9 cellular contexts compared by ENCODE assay signal in the genomic region with DNA sequence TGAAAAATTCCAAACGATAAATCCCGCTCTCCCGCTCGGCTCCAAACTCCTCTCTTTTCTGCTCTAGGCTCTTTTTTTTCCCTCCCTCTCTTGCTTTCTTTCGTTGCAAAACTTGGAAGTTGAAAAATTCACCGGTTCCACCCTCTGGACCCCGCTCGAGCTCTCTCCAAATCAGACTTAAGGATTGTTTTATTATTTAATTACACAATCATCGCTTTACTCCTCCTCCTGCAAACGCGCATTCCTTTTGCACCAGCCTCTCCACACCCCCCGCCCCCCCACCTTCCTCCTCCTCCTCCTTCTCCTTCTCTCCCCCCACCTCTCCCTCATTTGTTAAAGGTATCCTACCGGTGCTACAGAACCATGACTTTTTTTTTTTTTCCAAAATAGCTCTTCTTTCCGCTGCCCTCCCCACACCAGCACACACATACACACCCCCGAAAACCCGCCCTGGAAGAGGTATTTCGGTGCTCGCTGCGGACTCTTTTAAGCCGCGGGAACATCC. TPM values are rescaled to one million over a fixed set of nuclear protein-coding genes. Genes with fewer than 3 reads are reported as not detected.
DNase-seq lines count a peak whose midpoint lies in the region; ATAC-seq and TF ChIP-seq lines count a peak whose summit lies in the region.
"Had no signal": no experiment of that assay in that cellular context is flagged by ENCODE, and none has a peak within 500 bp of the region (broad histone marks: within the 10 kb centered on the region; RNA-seq: fewer than 3 reads in every experiment).

No MANE protein-coding gene starts in this region.

- TF ChIP-seq POLR2A in tibial nerve (IDR thresholded peaks at IDR 0.05): peak in 1 of 2 donors; percentile 56

- H3K27me3 ChIP-seq in tibial nerve: no peaks in the 10 kb centered on the region

- DNase-seq in NCI-H1417 (lab: John Stamatoyannopoulos, UW) (peak; percentile 55 to 88 (median 85)), NCI-H1417 treated with DMSO at 0.1 percent for 48 hours (lab: John Stamatoyannopoulos, UW) (no peak), T-helper 17 cell (no peak), epithelial cell of esophagus (ENCODE audit: low read depth) (peak; percentile 96), tibial nerve (ENCODE audit: low spot score in 2 of 2) (peak; percentile 62 to 77)

- H3K27ac ChIP-seq in mesodermal cell (ENCODE audit: low read depth, low read length, severe bottlenecking) (no peak overlapping the region), tibial nerve (peak overlapping the region; percentile 94 to 98 (median 95))

- peaks cover 36% of the 10 kb centered on the region for H3K27me3 Mint-ChIP-seq in T-helper 17 cell

- TF ChIP-seq RAD21 in Ishikawa (IDR thresholded peaks at IDR 0.05; ENCODE audit: low read depth): no peak

- H3K9me3 ChIP-seq in T-helper 17 cell (ENCODE audit: control insufficient read depth, low read length, poor library complexity, severe bottlenecking) (no peaks in the 10 kb centered on the region), mesodermal cell (ENCODE audit: control insufficient read depth, low read length) (no peaks in the 10 kb centered on the region), tibial nerve (no peaks in the 10 kb centered on the region)

- 0% methylated on average over 10 to 14 of the region's 21 CpGs for WGBS in mesodermal cell (ENCODE audit: insufficient coverage in 2 of 2), 2 experiments
- 1% methylated on average over 20 to 21 of the region's 21 CpGs for WGBS in tibial nerve, 2 donors

- H3K27ac Mint-ChIP-seq in T-helper 17 cell: no peak overlapping the region
- H3K27ac Mint-ChIP-seq: activated naive CD4-positive, alpha-beta T cell treated with anti-CD3 and anti-CD28 coated beads, Interleukin-2, amount 50 U/mL, for 72 hours had no signal

- TF ChIP-seq CTCF in epithelial cell of esophagus (IDR thresholded peaks at IDR 0.05; ENCODE audit: insufficient read depth, low read depth, low read length, missing control alignments): no peak
- TF ChIP-seq CTCF in tibial nerve (IDR thresholded peaks at IDR 0.05): no peak

- ATAC-seq in T-helper 17 cell: no peak
- no peak for ATAC-seq in GM18909 (IDR thresholded peaks at IDR 0.05; ENCODE audit: poor library complexity, unreplicated experiment)

- peaks cover 21% of the 10 kb centered on the region for H3K4me1 Mint-ChIP-seq in T-helper 17 cell

- H3K4me3 ChIP-seq in epithelial cell of esophagus (ENCODE audit: low read length) (peak overlapping the region; percentile 96), mesodermal cell (ENCODE audit: extremely low read depth, insufficient read depth, low read length, poor library complexity, severe bottlenecking) (peak overlapping the region; percentile 53), tibial nerve (peak overlapping the region; percentile 45 to 96 (median 60))

- TF ChIP-seq EP300 in Ishikawa (IDR thresholded peaks at IDR 0.05; ENCODE audit: borderline replicate concordance) (peak; percentile 6; the same call in 1 of the 2 replicates), tibial nerve (IDR thresholded peaks at IDR 0.05) (peak in 1 of 2 donors; percentile 71)

- peak overlapping the region; percentile 90 for H3K4me3 Mint-ChIP-seq in T-helper 17 cell

- peaks cover 3% of the 10 kb centered on the region for H3K4me1 ChIP-seq in mesodermal cell (ENCODE audit: control insufficient read depth, insufficient read depth, low read length, poor library complexity, severe bottlenecking)
- H3K4me1 ChIP-seq in tibial nerve: peaks cover 0 to 48% (median 14%) of the 10 kb centered on the region in 4 donors

- no peaks in the 10 kb centered on the region for H3K36me3 ChIP-seq in mesodermal cell (ENCODE audit: control insufficient read depth, insufficient read depth, low read length)
- no peaks in the 10 kb centered on the region for H3K36me3 ChIP-seq in tibial nerve

- H3K36me3 Mint-ChIP-seq in T-helper 17 cell (ENCODE audit: low read depth): peaks cover 12% of the 10 kb centered on the region

TF ChIP-seq in Ishikawa, 13 proteins besides CTCF, POLR2A, EP300 and RAD21:
- no peak for TF ChIP-seq YY1 (IDR thresholded peaks at IDR 0.05; ENCODE audit: low read depth)
- TF ChIP-seq FOXM1 (IDR thresholded peaks at IDR 0.05; ENCODE audit: borderline replicate concordance, low read depth): no peak
- TF ChIP-seq, protein P1, sequence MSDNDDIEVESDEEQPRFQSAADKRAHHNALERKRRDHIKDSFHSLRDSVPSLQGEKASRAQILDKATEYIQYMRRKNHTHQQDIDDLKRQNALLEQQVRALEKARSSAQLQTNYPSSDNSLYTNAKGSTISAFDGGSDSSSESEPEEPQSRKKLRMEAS (IDR thresholded peaks at IDR 0.05): no peak
- TF ChIP-seq TEAD4 (IDR thresholded peaks at IDR 0.05): peak; percentile 17; the same call in 1 of the 2 replicates
- peak; percentile 41; the same call in 1 of the 2 replicates for TF ChIP-seq TAF1 (IDR thresholded peaks at IDR 0.05; ENCODE audit: low read depth)
- TF ChIP-seq, protein P2, sequence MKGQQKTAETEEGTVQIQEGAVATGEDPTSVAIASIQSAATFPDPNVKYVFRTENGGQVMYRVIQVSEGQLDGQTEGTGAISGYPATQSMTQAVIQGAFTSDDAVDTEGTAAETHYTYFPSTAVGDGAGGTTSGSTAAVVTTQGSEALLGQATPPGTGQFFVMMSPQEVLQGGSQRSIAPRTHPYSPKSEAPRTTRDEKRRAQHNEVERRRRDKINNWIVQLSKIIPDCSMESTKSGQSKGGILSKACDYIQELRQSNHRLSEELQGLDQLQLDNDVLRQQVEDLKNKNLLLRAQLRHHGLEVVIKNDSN (IDR thresholded peaks at IDR 0.05): no peak
- TF ChIP-seq ZBTB7A (IDR thresholded peaks at IDR 0.05; ENCODE audit: low read depth): no peak
- TF ChIP-seq, protein P3, sequence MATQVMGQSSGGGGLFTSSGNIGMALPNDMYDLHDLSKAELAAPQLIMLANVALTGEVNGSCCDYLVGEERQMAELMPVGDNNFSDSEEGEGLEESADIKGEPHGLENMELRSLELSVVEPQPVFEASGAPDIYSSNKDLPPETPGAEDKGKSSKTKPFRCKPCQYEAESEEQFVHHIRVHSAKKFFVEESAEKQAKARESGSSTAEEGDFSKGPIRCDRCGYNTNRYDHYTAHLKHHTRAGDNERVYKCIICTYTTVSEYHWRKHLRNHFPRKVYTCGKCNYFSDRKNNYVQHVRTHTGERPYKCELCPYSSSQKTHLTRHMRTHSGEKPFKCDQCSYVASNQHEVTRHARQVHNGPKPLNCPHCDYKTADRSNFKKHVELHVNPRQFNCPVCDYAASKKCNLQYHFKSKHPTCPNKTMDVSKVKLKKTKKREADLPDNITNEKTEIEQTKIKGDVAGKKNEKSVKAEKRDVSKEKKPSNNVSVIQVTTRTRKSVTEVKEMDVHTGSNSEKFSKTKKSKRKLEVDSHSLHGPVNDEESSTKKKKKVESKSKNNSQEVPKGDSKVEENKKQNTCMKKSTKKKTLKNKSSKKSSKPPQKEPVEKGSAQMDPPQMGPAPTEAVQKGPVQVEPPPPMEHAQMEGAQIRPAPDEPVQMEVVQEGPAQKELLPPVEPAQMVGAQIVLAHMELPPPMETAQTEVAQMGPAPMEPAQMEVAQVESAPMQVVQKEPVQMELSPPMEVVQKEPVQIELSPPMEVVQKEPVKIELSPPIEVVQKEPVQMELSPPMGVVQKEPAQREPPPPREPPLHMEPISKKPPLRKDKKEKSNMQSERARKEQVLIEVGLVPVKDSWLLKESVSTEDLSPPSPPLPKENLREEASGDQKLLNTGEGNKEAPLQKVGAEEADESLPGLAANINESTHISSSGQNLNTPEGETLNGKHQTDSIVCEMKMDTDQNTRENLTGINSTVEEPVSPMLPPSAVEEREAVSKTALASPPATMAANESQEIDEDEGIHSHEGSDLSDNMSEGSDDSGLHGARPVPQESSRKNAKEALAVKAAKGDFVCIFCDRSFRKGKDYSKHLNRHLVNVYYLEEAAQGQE (IDR thresholded peaks at IDR 0.05; ENCODE audit: low read depth): no peak
- no peak for TF ChIP-seq EGR1 (IDR thresholded peaks at IDR 0.05)
- peak; percentile 8; the same call in 1 of the 2 replicates for TF ChIP-seq TCF12 (IDR thresholded peaks at IDR 0.05; ENCODE audit: low read depth)
- no peak for TF ChIP-seq CREB1 (IDR thresholded peaks at IDR 0.05; ENCODE audit: low read depth)
- no peak for TF ChIP-seq NFIC (IDR thresholded peaks at IDR 0.05)
- TF ChIP-seq CEBPB (IDR thresholded peaks at IDR 0.05): peak; percentile 78

RNA-seq across cellular contexts. Expression of a gene that starts 0.5 kb away (rescaled TPM):
- total RNA-seq in T-helper 17 cell: under 1 TPM; 0.12 to 0.76 TPM
- polyA plus RNA-seq in mesodermal cell (2013, experiment 1 of 2): 1.9 TPM
- polyA plus RNA-seq in mesodermal cell (2013, experiment 2 of 2): 1.7 TPM
- 100 to 1,000 TPM in 1 of 4 donors, 10 to 100 TPM in 3; 52.1 to 125 (median 78.1) TPM for total RNA-seq in tibial nerve
- total RNA-seq: activated naive CD4-positive, alpha-beta T cell treated with anti-CD3 and anti-CD28 coated beads, Interleukin-2, amount 50 U/mL, for 72 hours had no signal

Comparison
In these comparisons a context has a peak if more than half of its experiments do, and no peak if none do; other contexts are left out.
1. DNase-seq: peak in NCI-H1417 (3 of 3), epithelial cell of esophagus (single experiment) and tibial nerve (2 of 2); none in NCI-H1417 treated with DMSO at 0.1 percent for 48 hours (single experiment) and T-helper 17 cell (0 of 3).
2. RNA of a gene that starts 0.5 kb away (total RNA-seq): 52.1 to 125 TPM in tibial nerve; 0.12 to 0.76 TPM in T-helper 17 cell; every median in the first group is over 10 times any median in the second.
3. Peak in every context shown above with its lines, with median percentiles within 50 percentile points of each other: H3K4me3 ChIP-seq.